ENCODE assay signal across 1 cellular context in the genomic region with DNA sequence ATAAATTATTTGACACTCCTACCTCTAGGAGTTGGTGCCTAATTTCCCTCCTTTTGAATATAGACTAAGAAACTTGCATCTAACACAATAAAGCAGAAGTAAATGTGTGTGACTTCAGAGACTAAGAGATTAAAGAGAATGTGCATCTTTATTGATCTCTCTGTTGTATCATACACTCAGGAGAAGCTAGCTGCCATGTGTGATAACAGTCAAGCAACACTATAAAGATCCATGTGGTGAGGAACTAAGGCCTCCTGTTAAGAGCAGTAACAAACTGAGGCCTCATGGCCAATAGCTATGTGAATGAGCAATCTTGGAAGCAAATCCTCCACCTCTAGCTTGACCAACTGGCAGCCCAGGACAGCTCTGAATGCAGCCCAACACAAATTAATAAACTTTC.
TF ChIP-seq lines count a peak whose summit lies in the region.

No MANE protein-coding gene starts in this region.

TF ChIP-seq in A549, 52 proteins besides CTCF, POLR2A, EP300 and RAD21 (continued from another document):
- TF ChIP-seq, protein P1, sequence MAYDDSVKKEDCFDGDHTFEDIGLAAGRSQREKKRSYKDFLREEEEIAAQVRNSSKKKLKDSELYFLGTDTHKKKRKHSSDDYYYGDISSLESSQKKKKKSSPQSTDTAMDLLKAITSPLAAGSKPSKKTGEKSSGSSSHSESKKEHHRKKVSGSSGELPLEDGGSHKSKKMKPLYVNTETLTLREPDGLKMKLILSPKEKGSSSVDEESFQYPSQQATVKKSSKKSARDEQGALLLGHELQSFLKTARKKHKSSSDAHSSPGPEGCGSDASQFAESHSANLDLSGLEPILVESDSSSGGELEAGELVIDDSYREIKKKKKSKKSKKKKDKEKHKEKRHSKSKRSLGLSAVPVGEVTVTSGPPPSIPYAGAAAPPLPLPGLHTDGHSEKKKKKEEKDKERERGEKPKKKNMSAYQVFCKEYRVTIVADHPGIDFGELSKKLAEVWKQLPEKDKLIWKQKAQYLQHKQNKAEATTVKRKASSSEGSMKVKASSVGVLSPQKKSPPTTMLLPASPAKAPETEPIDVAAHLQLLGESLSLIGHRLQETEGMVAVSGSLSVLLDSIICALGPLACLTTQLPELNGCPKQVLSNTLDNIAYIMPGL (CRISPR knock-in tag; IDR thresholded peaks at IDR 0.05; ENCODE audit: borderline replicate concordance) = no peak
- TF ChIP-seq HOXB5 (CRISPR knock-in tag; IDR thresholded peaks at IDR 0.05) (no peak), ZNF302 (CRISPR knock-in tag; IDR thresholded peaks at IDR 0.05) (no peak), JUN (IDR thresholded peaks at IDR 0.05) (no peak), NFE2L2 (conservative IDR thresholded peaks at IDR 0.05; ENCODE audit: low read length) (no peak), RCOR1 (IDR thresholded peaks at IDR 0.05; ENCODE audit: low read depth, low read length) (no peak), MYC (IDR thresholded peaks at IDR 0.05; ENCODE audit: borderline replicate concordance, low read length) (no peak), HDAC2 (IDR thresholded peaks at IDR 0.05) (no peak), BHLHE40 (IDR thresholded peaks at IDR 0.05; ENCODE audit: low read depth, low read length) (no peak)
- TF ChIP-seq, protein P2, sequence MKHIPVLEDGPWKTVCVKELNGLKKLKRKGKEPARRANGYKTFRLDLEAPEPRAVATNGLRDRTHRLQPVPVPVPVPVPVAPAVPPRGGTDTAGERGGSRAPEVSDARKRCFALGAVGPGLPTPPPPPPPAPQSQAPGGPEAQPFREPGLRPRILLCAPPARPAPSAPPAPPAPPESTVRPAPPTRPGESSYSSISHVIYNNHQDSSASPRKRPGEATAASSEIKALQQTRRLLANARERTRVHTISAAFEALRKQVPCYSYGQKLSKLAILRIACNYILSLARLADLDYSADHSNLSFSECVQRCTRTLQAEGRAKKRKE (CRISPR knock-in tag; IDR thresholded peaks at IDR 0.05; ENCODE audit: low read depth) = no peak
